Comparison of ENCODE assay signal across 9 cellular contexts in the genomic region with DNA sequence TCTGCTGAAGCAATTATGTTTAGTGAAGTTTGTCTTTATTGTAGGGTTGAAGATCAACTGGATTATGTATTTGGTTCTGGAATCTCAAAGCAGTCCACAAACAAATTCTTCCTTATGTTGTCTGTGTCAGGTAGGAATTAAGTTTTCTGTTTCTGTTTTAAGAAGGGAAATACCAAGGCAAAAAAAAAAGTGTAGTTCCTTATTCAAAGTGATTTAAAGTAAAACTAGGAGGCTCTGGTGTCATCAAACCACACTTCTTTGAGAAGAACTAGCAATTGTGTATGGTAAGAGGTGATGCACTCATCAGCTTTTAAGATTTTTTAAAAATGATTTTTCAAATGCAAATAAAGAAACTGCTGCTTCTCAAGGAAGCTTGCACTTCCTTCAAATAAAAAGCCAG. TPM values are rescaled to one million over a fixed set of nuclear protein-coding genes. Genes with fewer than 3 reads are reported as not detected.
DNase-seq lines count a peak whose midpoint lies in the region; ATAC-seq lines count a peak whose summit lies in the region.
"Had no signal": no experiment of that assay in that cellular context is flagged by ENCODE, and none has a peak within 500 bp of the region (broad histone marks: within the 10 kb centered on the region; RNA-seq: fewer than 3 reads in every experiment).

No MANE protein-coding gene starts in this region.

- DNase-seq in activated CD4-positive, alpha-beta T cell treated with anti-CD3 and anti-CD28 coated beads, Interleukin-2, amount 10 ng/mL, durations not matched to agents 24 days and 14 days, result no peak
- DNase-seq in activated CD4-positive, alpha-beta T cell treated with anti-CD3 and anti-CD28 coated beads, Interleukin-2, amount 50 U/mL, for 4 hours, result no peak
- DNase-seq in MV-4-11 (lab: John Stamatoyannopoulos, UW), result peak; percentile 16
- no peak for DNase-seq in stimulated activated CD4-positive, alpha-beta T cell treated with anti-CD3 and anti-CD28 coated beads, Interleukin-2, amount 100 ng/mL, for 48 hours
- no peak for DNase-seq in SIG-M5 (lab: John Stamatoyannopoulos, UW)
- DNase-seq: NCI-H1092 had no signal

- H3K27me3 ChIP-seq in duodenal mucosa (ENCODE audit: control insufficient read depth in 1 of 2, insufficient read depth in 2 of 2, low read length in 2 of 2) (no peaks in the 10 kb centered on the region), rectal smooth muscle tissue (ENCODE audit: control insufficient read depth, insufficient read depth, low read length) (no peaks in the 10 kb centered on the region)

- H3K27me3 Mint-ChIP-seq in activated CD4-positive, alpha-beta T cell treated with anti-CD3 and anti-CD28 coated beads, Interleukin-2, amount 10 ng/mL, durations not matched to agents 24 days and 14 days, result peaks cover 2% of the 10 kb centered on the region

- no peak overlapping the region for H3K27ac ChIP-seq in duodenal mucosa (ENCODE audit: low read depth, low read length)
- H3K27ac ChIP-seq in rectal smooth muscle tissue (ENCODE audit: low read depth, low read length), result no peak overlapping the region

- H3K9ac ChIP-seq in duodenal mucosa (ENCODE audit: low read depth in 1 of 2, low read length in 2 of 2), result peak overlapping the region; percentile 5 to 15
- H3K9ac ChIP-seq in rectal smooth muscle tissue (ENCODE audit: low read length), result no peak overlapping the region

- no peak for ATAC-seq in GM18909 (IDR thresholded peaks at IDR 0.05; ENCODE audit: poor library complexity, unreplicated experiment)

- H3K4me3 ChIP-seq in duodenal mucosa (ENCODE audit: low read depth in 1 of 2, low read length in 2 of 2), result peak overlapping the region; percentile 86 to 89
- H3K4me3 ChIP-seq in rectal smooth muscle tissue (ENCODE audit: low read length), result peak overlapping the region; percentile 93

- H3K4me1 ChIP-seq in duodenal mucosa (ENCODE audit: control insufficient read depth in 1 of 2, insufficient read depth in 2 of 2, low read length in 2 of 2) (peaks cover 9 to 11% of the 10 kb centered on the region in 2 donors), rectal smooth muscle tissue (ENCODE audit: control insufficient read depth, insufficient read depth, low read length) (no peaks in the 10 kb centered on the region)

- intact Hi-C loops in activated CD4-positive, alpha-beta T cell treated with anti-CD3 and anti-CD28 coated beads, Interleukin-2, amount 10 ng/mL, durations not matched to agents 24 days and 14 days (cut with micrococcal nuclease), result loop anchor here (10.0 kb wide), 1 partner anchor 870 kb away; a partner anchor contains a TSS

- no peaks in the 10 kb centered on the region for H3K9me3 ChIP-seq in duodenal mucosa (ENCODE audit: control insufficient read depth in 1 of 2, low read length in 2 of 2)

- H3K36me3 ChIP-seq in duodenal mucosa (ENCODE audit: control insufficient read depth in 1 of 2, insufficient read depth in 2 of 2, low read length in 2 of 2) (peaks cover 6 to 14% of the 10 kb centered on the region in 2 donors), rectal smooth muscle tissue (ENCODE audit: control insufficient read depth, insufficient read depth, low read length) (peaks cover 3% of the 10 kb centered on the region)

- peak overlapping the region; percentile 69 for H3K4me3 Mint-ChIP-seq in activated CD4-positive, alpha-beta T cell treated with anti-CD3 and anti-CD28 coated beads, Interleukin-2, amount 10 ng/mL, durations not matched to agents 24 days and 14 days

- peak overlapping the region; percentile 64 for H3K27ac Mint-ChIP-seq in activated CD4-positive, alpha-beta T cell treated with anti-CD3 and anti-CD28 coated beads, Interleukin-2, amount 10 ng/mL, durations not matched to agents 24 days and 14 days

- no peaks in the 10 kb centered on the region for H3K9me3 Mint-ChIP-seq in activated CD4-positive, alpha-beta T cell treated with anti-CD3 and anti-CD28 coated beads, Interleukin-2, amount 10 ng/mL, durations not matched to agents 24 days and 14 days

- peaks cover 27% of the 10 kb centered on the region for H3K4me1 Mint-ChIP-seq in activated CD4-positive, alpha-beta T cell treated with anti-CD3 and anti-CD28 coated beads, Interleukin-2, amount 10 ng/mL, durations not matched to agents 24 days and 14 days

- peaks cover 11% of the 10 kb centered on the region for H3K36me3 Mint-ChIP-seq in activated CD4-positive, alpha-beta T cell treated with anti-CD3 and anti-CD28 coated beads, Interleukin-2, amount 10 ng/mL, durations not matched to agents 24 days and 14 days (ENCODE audit: low read depth)

RNA-seq across cellular contexts. Expression of a gene that starts 1.9 kb away (rescaled TPM):
- 7.7 and 10.5 TPM in 2 replicates for total RNA-seq in activated CD4-positive, alpha-beta T cell treated with anti-CD3 and anti-CD28 coated beads, Interleukin-2, amount 10 ng/mL, durations not matched to agents 24 days and 14 days
